Comparison of ENCODE assay signal across 9 cellular contexts in genomic region chr20:10675456-10675848, GRCh38. TPM values are rescaled to one million over a fixed set of nuclear protein-coding genes. Genes with fewer than 3 reads are reported as not detected.
DNase-seq lines count a peak whose midpoint lies in the region; ATAC-seq and TF ChIP-seq lines count a peak whose summit lies in the region.
"Had no signal": no experiment of that assay in that cellular context is flagged by ENCODE, and none has a peak within 500 bp of the region (broad histone marks: within the 10 kb centered on the region; RNA-seq: fewer than 3 reads in every experiment).

No MANE protein-coding gene starts in this region.

- H3K4me1 ChIP-seq in CD8-positive, alpha-beta T cell (ENCODE audit: insufficient read depth, low read length) = no peaks in the 10 kb centered on the region
- H3K4me1 ChIP-seq in OCI-LY7 (ENCODE audit: insufficient read depth, low read length, poor library complexity, severe bottlenecking) (peaks cover 33% of the 10 kb centered on the region), osteoblast (ENCODE audit: insufficient read depth, low read length) (peaks cover 29% of the 10 kb centered on the region)

- POLR2A ChIA-PET in CD8-positive, alpha-beta T cell (lab: Charles Lee) = no interaction called here
- POLR2A ChIA-PET in OCI-LY7 (lab: Charles Lee) = interaction anchor here (1.6 kb wide), 1 partner anchor 94 kb away, joined by 3 read pairs; no protein-coding TSS in a partner anchor

- H3K36me3 Mint-ChIP-seq in CD8-positive, alpha-beta T cell = no peaks in the 10 kb centered on the region
- peaks cover 23% of the 10 kb centered on the region for H3K36me3 Mint-ChIP-seq in endothelial cell (ENCODE audit: low read depth, unreplicated experiment)

- H3K4me2 ChIP-seq in OCI-LY7 (ENCODE audit: low read length) (peak overlapping the region; percentile 83; the same call in 1 of the 2 replicates), osteoblast (ENCODE audit: insufficient read depth, low read length) (peak overlapping the region; percentile 84)

- H3K4me1 Mint-ChIP-seq in CD8-positive, alpha-beta T cell (ENCODE audit: low read depth) = peaks cover 21% of the 10 kb centered on the region
- H3K4me1 Mint-ChIP-seq in endothelial cell (ENCODE audit: unreplicated experiment) = peaks cover 31% of the 10 kb centered on the region

- H3K36me3 ChIP-seq in CD8-positive, alpha-beta T cell (ENCODE audit: insufficient read depth, low read length) = no peaks in the 10 kb centered on the region
- H3K36me3 ChIP-seq in OCI-LY7 (ENCODE audit: insufficient read depth, low read length) (no peaks in the 10 kb centered on the region), osteoblast (ENCODE audit: insufficient read depth, low read length) (no peaks in the 10 kb centered on the region)

- H3K4me3 Mint-ChIP-seq in CD8-positive, alpha-beta T cell = peak overlapping the region; percentile 68
- peak overlapping the region; percentile 94 for H3K4me3 Mint-ChIP-seq in endothelial cell (ENCODE audit: unreplicated experiment)

- ATAC-seq in CD8-positive, alpha-beta T cell = no peak
- ATAC-seq in GM19328 (IDR thresholded peaks at IDR 0.05; ENCODE audit: unreplicated experiment) = no peak
- no peak for ATAC-seq in GM18861 (IDR thresholded peaks at IDR 0.05; ENCODE audit: unreplicated experiment)
- no peak for ATAC-seq in HG03095 (IDR thresholded peaks at IDR 0.05; ENCODE audit: unreplicated experiment)

- peaks cover 40% of the 10 kb centered on the region for H3K27me3 Mint-ChIP-seq in CD8-positive, alpha-beta T cell (ENCODE audit: low read depth)
- H3K27me3 Mint-ChIP-seq in endothelial cell (ENCODE audit: unreplicated experiment) = peaks cover 6% of the 10 kb centered on the region

- H3K4me3 ChIP-seq in CD8-positive, alpha-beta T cell (ENCODE audit: low read depth, low read length) = no peak overlapping the region
- H3K4me3 ChIP-seq in OCI-LY7 (ENCODE audit: low read depth, low read length, poor library complexity, severe bottlenecking) (no peak overlapping the region), osteoblast (ENCODE audit: insufficient read depth, low read length) (peak overlapping the region; percentile 97)

- H2AFZ ChIP-seq in OCI-LY7 (ENCODE audit: low read length) = no peak overlapping the region
- H2AFZ ChIP-seq in osteoblast (ENCODE audit: low read length) = no peak overlapping the region

- no peaks in the 10 kb centered on the region for H3K79me2 ChIP-seq in OCI-LY7 (ENCODE audit: insufficient read depth, low read depth, low read length)
- peaks cover 30% of the 10 kb centered on the region for H3K79me2 ChIP-seq in osteoblast (ENCODE audit: insufficient read depth, low read length)

- H3K9me3 ChIP-seq in CD8-positive, alpha-beta T cell (ENCODE audit: low read length) = no peaks in the 10 kb centered on the region
- H3K9me3 ChIP-seq in OCI-LY7 (ENCODE audit: low read length) (no peaks in the 10 kb centered on the region), osteoblast (ENCODE audit: low read depth, low read length) (no peaks in the 10 kb centered on the region)

- DNase-seq in CD8-positive, alpha-beta T cell = no peak
- DNase-seq in OCI-LY7 (ENCODE audit: low spot score) = no peak
- DNase-seq in endothelial cell (ENCODE audit: low spot score) = no peak
- DNase-seq in osteoblast (ENCODE audit: insufficient read length, low spot score, missing footprints) = no peak
- DNase-seq in AG20443 (ENCODE audit: low spot score) = no peak
- DNase-seq: activated CD4-positive, alpha-beta T cell treated with anti-CD3 and anti-CD28 coated beads for 1 hour had no signal

- intact Hi-C loops in CD8-positive, alpha-beta T cell (cut with DNase I, micrococcal nuclease) = no loop called here
- intact Hi-C loops in OCI-LY7 (cut with micrococcal nuclease; ENCODE audit: unreplicated experiment) = loop anchor here (2.0 to 10.0 kb wide), 2 partner anchors 241 to 1061 kb away; partner anchors contain the start of genes MKKS and SLX4IP

- H3K9me3 Mint-ChIP-seq in CD8-positive, alpha-beta T cell = no peaks in the 10 kb centered on the region
- H3K9me3 Mint-ChIP-seq in endothelial cell (ENCODE audit: unreplicated experiment) = no peaks in the 10 kb centered on the region

- no TSS peak for BruUV-seq in OCI-LY7 (replicated peaks; lab: Mats Ljungman, UMichigan)

- no peak overlapping the region for H3K27ac ChIP-seq in CD8-positive, alpha-beta T cell (ENCODE audit: low read depth, low read length)
- H3K27ac ChIP-seq in OCI-LY7 (ENCODE audit: low read depth, low read length, poor library complexity, severe bottlenecking) = no peak overlapping the region
- peak overlapping the region; percentile 97 for H3K27ac ChIP-seq in osteoblast (ENCODE audit: low read depth, low read length)

- H3K27me3 ChIP-seq in CD8-positive, alpha-beta T cell (ENCODE audit: insufficient read depth, low read length) = peaks cover 7% of the 10 kb centered on the region
- no peaks in the 10 kb centered on the region for H3K27me3 ChIP-seq in osteoblast (ENCODE audit: insufficient read depth, low read length)

- TF ChIP-seq CTCF in CD8-positive, alpha-beta T cell (IDR thresholded peaks at IDR 0.05) = no peak
- no peak for TF ChIP-seq CTCF in OCI-LY7 (conservative IDR thresholded peaks at IDR 0.05; ENCODE audit: low read length)
- TF ChIP-seq CTCF in endothelial cell (IDR thresholded peaks at IDR 0.05; ENCODE audit: unreplicated experiment) = no peak
- no peak for TF ChIP-seq CTCF in osteoblast (IDR thresholded peaks at IDR 0.05; ENCODE audit: extremely low read depth, low read depth, low read length)

- no peaks in the 10 kb centered on the region for H3K9me2 ChIP-seq in OCI-LY7 (ENCODE audit: insufficient read depth, low read length)

- no peak overlapping the region for H3K27ac Mint-ChIP-seq in CD8-positive, alpha-beta T cell
- peak overlapping the region; percentile 92 for H3K27ac Mint-ChIP-seq in endothelial cell (ENCODE audit: unreplicated experiment)

- CTCF ChIA-PET in CD8-positive, alpha-beta T cell (lab: Charles Lee) = no interaction called here
- CTCF ChIA-PET in OCI-LY7 (lab: Charles Lee; ENCODE audit: unreplicated experiment) = no interaction called here

- H4K20me1 ChIP-seq in OCI-LY7 (ENCODE audit: insufficient read depth, low read length) (0 out of 2 replicates have a peak, but pooled peaks cover 3% of the 10 kb centered on the region), osteoblast (ENCODE audit: insufficient read depth, low read length) (no peaks in the 10 kb centered on the region)

RNA-seq across cellular contexts. Expression of gene JAG1, which starts 1.7 kb away (rescaled TPM):
- under 1 TPM; 0.38 to 0.83 TPM for total RNA-seq in CD8-positive, alpha-beta T cell
- total RNA-seq in OCI-LY7 (2014; rRNA removed; shearing (Covaris generic)) = 0.28 and 0.32 TPM in 2 replicates
- total RNA-seq in OCI-LY7 (2022) (0.67 and 1.7 TPM in 2 replicates), endothelial cell (ENCODE audit: unreplicated experiment) (172 TPM), osteoblast (49.2 and 60.1 TPM in 2 replicates)

Comparison
In these comparisons a context has a peak if more than half of its experiments do, and no peak if none do; other contexts are left out.
1. RNA of gene JAG1, which starts 1.7 kb away (total RNA-seq): 172 TPM in endothelial cell (single experiment) and 49.2 to 60.1 TPM in osteoblast; 0.38 to 0.83 TPM in CD8-positive, alpha-beta T cell and 0.28 to 1.7 TPM in OCI-LY7; every median in the first group is over 10 times any median in the second.